Comparison of ENCODE assay signal across 1 cellular context in genomic region chr6:62286470-62286843, GRCh38.
TF ChIP-seq lines count a peak whose summit lies in the region.

No MANE protein-coding gene starts in this region.

TF ChIP-seq in HEK293, 187 proteins besides CTCF, POLR2A, EP300 and RAD21 (continued from another document):
- TF ChIP-seq, protein P1, sequence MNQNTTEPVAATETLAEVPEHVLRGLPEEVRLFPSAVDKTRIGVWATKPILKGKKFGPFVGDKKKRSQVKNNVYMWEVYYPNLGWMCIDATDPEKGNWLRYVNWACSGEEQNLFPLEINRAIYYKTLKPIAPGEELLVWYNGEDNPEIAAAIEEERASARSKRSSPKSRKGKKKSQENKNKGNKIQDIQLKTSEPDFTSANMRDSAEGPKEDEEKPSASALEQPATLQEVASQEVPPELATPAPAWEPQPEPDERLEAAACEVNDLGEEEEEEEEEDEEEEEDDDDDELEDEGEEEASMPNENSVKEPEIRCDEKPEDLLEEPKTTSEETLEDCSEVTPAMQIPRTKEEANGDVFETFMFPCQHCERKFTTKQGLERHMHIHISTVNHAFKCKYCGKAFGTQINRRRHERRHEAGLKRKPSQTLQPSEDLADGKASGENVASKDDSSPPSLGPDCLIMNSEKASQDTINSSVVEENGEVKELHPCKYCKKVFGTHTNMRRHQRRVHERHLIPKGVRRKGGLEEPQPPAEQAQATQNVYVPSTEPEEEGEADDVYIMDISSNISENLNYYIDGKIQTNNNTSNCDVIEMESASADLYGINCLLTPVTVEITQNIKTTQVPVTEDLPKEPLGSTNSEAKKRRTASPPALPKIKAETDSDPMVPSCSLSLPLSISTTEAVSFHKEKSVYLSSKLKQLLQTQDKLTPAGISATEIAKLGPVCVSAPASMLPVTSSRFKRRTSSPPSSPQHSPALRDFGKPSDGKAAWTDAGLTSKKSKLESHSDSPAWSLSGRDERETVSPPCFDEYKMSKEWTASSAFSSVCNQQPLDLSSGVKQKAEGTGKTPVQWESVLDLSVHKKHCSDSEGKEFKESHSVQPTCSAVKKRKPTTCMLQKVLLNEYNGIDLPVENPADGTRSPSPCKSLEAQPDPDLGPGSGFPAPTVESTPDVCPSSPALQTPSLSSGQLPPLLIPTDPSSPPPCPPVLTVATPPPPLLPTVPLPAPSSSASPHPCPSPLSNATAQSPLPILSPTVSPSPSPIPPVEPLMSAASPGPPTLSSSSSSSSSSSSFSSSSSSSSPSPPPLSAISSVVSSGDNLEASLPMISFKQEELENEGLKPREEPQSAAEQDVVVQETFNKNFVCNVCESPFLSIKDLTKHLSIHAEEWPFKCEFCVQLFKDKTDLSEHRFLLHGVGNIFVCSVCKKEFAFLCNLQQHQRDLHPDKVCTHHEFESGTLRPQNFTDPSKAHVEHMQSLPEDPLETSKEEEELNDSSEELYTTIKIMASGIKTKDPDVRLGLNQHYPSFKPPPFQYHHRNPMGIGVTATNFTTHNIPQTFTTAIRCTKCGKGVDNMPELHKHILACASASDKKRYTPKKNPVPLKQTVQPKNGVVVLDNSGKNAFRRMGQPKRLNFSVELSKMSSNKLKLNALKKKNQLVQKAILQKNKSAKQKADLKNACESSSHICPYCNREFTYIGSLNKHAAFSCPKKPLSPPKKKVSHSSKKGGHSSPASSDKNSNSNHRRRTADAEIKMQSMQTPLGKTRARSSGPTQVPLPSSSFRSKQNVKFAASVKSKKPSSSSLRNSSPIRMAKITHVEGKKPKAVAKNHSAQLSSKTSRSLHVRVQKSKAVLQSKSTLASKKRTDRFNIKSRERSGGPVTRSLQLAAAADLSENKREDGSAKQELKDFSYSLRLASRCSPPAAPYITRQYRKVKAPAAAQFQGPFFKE (tag by site-specific recombination; IDR thresholded peaks at IDR 0.05; ENCODE audit: borderline replicate concordance): no peak
